In genomic region chr4:86749121-86749520, GRCh38 we compare ENCODE assay signal across 21 cellular contexts.
DNase-seq lines count a peak whose midpoint lies in the region; ATAC-seq, FAIRE-seq and TF ChIP-seq lines count a peak whose summit lies in the region.
"Had no signal": no experiment of that assay in that cellular context is flagged by ENCODE, and none has a peak within 500 bp of the region (broad histone marks: within the 10 kb centered on the region; RNA-seq: fewer than 3 reads in every experiment).

No MANE protein-coding gene starts in this region.

- ATAC-seq in HepG2 (no peak), right lobe of liver (no peak), left colon (no peak)
- ATAC-seq: A549; CD8-positive, alpha-beta T cell had no signal

- TF ChIP-seq RAD21 in HepG2 (CRISPR knock-in tag; IDR thresholded peaks at IDR 0.05) = no peak

- no peak overlapping the region for H3K9ac ChIP-seq in HepG2 (ENCODE audit: insufficient read depth, low read depth, low read length)
- H3K9ac ChIP-seq: BLaER1 treated with 17β-estradiol and CSF1 and Interleukin-3, amounts not matched to agents 10 nM and 100 nM had no signal

- TF ChIP-seq POLR2A in HepG2 (IDR thresholded peaks at IDR 0.05; ENCODE audit: insufficient read depth in 1 of 2, low read depth in 2 of 2, low read length in 2 of 2) (no peak), right lobe of liver (IDR thresholded peaks at IDR 0.05) (no peak)

- H3K27ac ChIP-seq in HepG2 (ENCODE audit: extremely low read length, insufficient read depth, low read length) (no peak overlapping the region), right lobe of liver (no peak overlapping the region)
- H3K27ac ChIP-seq: 22Rv1; A549; BLaER1 treated with 17β-estradiol and CSF1 and Interleukin-3, amounts not matched to agents 10 nM and 100 nM; C4-2B had no signal

- DNase-seq in HepG2 (ENCODE audit: low spot score) (no peak), right lobe of liver (no peak), NCI-H128 (lab: John Stamatoyannopoulos, UW; ENCODE audit: unreplicated experiment) (no peak), left colon (no peak)
- DNase-seq: AML-193; Caco-2; Calu3; CD4-positive, alpha-beta T cell; CD8-positive, alpha-beta T cell; DMS79 treated with DMSO at 0.1 percent for 48 hours; GF-D8 had no signal

- no peaks in the 10 kb centered on the region for H3K9me3 Mint-ChIP-seq in nephron
- H3K9me3 Mint-ChIP-seq: CD4-positive, alpha-beta T cell; CD8-positive, alpha-beta T cell had no signal

- no TSS peak for BruUV-seq in HepG2 (replicated peaks; lab: Mats Ljungman, UMichigan)

- H3K4me3 ChIP-seq in HepG2 (replicated peaks in 1 of 3; ENCODE audit: insufficient read depth in 1 of 3, low read depth in 2 of 3, low read length in 3 of 3) (no peak overlapping the region), right lobe of liver (no peak overlapping the region)
- H3K4me3 ChIP-seq: A549; BLaER1 treated with 17β-estradiol and CSF1 and Interleukin-3, amounts not matched to agents 10 nM and 100 nM had no signal

- CTCF ChIA-PET in HepG2 (lab: Yijun Ruan, JAX; ENCODE audit: low intra/inter-chr PET ratio, low total read pairs) = no interaction called here

- in situ Hi-C loops in HepG2 (cut with HindIII; ENCODE audit: extremely low pct_ligation_motif_present, low pct_unique_long_range_greater_than_20kb) = no loop called here

- no peak overlapping the region for H2AFZ ChIP-seq in HepG2 (ENCODE audit: low read length)

- H3K4me1 ChIP-seq in HepG2 (ENCODE audit: insufficient read depth, low read length) (no peaks in the 10 kb centered on the region), right lobe of liver (no peaks in the 10 kb centered on the region)
- H3K4me1 ChIP-seq: A549; BLaER1 treated with 17β-estradiol and CSF1 and Interleukin-3, amounts not matched to agents 10 nM and 100 nM; Caco-2 had no signal

- H3K9me3 ChIP-seq in HepG2 (ENCODE audit: low read length) (no peaks in the 10 kb centered on the region), right lobe of liver (no peaks in the 10 kb centered on the region)
- H3K9me3 ChIP-seq: A549; BLaER1 treated with 17β-estradiol and CSF1 and Interleukin-3, amounts not matched to agents 10 nM and 100 nM; Caco-2 had no signal

- H3K27ac Mint-ChIP-seq in nephron = peak overlapping the region; percentile 1 to 10 (median 6)
- H3K27ac Mint-ChIP-seq: B cell; CD4-positive, alpha-beta T cell; CD8-positive, alpha-beta T cell had no signal

- no peaks in the 10 kb centered on the region for H3K4me1 Mint-ChIP-seq in nephron
- H3K4me1 Mint-ChIP-seq: B cell had no signal

- no peaks in the 10 kb centered on the region for H3K27me3 Mint-ChIP-seq in nephron (ENCODE audit: low read depth)
- H3K27me3 Mint-ChIP-seq: CD4-positive, alpha-beta T cell had no signal

- H3K27me3 ChIP-seq in HepG2 (ENCODE audit: control insufficient read depth in 1 of 2, insufficient read depth in 2 of 2, low read length in 2 of 2) (no peaks in the 10 kb centered on the region), right lobe of liver (no peaks in the 10 kb centered on the region)
- H3K27me3 ChIP-seq: BLaER1 treated with 17β-estradiol and CSF1 and Interleukin-3, amounts not matched to agents 10 nM and 100 nM had no signal

- TF ChIP-seq CTCF in HepG2 (CRISPR knock-in tag; IDR thresholded peaks at IDR 0.05) = no peak
- no peak for TF ChIP-seq CTCF in right lobe of liver (IDR thresholded peaks at IDR 0.05)
- no peak for TF ChIP-seq CTCF in nephron (IDR thresholded peaks at IDR 0.05; ENCODE audit: unreplicated experiment in 3 of 3)

- H4K20me1 ChIP-seq in HepG2 (ENCODE audit: insufficient read depth, low read length) = no peaks in the 10 kb centered on the region
- H4K20me1 ChIP-seq: BLaER1 treated with 17β-estradiol and CSF1 and Interleukin-3, amounts not matched to agents 10 nM and 100 nM had no signal

- H3K36me3 Mint-ChIP-seq in nephron (ENCODE audit: low read depth) = peaks cover 67% of the 10 kb centered on the region
- H3K36me3 Mint-ChIP-seq: CD8-positive, alpha-beta T cell had no signal

- H3K4me2 ChIP-seq in HepG2 (ENCODE audit: low read depth, low read length) = no peak overlapping the region
- H3K4me2 ChIP-seq: A549; BLaER1 treated with 17β-estradiol and CSF1 and Interleukin-3, amounts not matched to agents 10 nM and 100 nM had no signal

- H3K36me3 ChIP-seq in HepG2 (replicated peaks in 1 of 2; ENCODE audit: control insufficient read depth in 1 of 2, insufficient read depth in 2 of 2, low read length in 2 of 2) (no peaks in the 10 kb centered on the region), right lobe of liver (no peaks in the 10 kb centered on the region)
- H3K36me3 ChIP-seq: BLaER1 treated with 17β-estradiol and CSF1 and Interleukin-3, amounts not matched to agents 10 nM and 100 nM had no signal

- intact Hi-C loops in HepG2 (cut with micrococcal nuclease; ENCODE audit: unreplicated experiment) (no loop called here), right lobe of liver (cut with DNase I) (no loop called here), left colon (cut with DNase I, micrococcal nuclease) (no loop called here)

- no peak for FAIRE-seq in HepG2 (lab: Jason Lieb, UNC)
- FAIRE-seq: A549, D721Med, G401.6, GM12891, GM19239 had no signal

- H3K4me3 Mint-ChIP-seq in nephron = no peak overlapping the region
- H3K4me3 Mint-ChIP-seq: B cell; CD4-positive, alpha-beta T cell; CD8-positive, alpha-beta T cell had no signal

- POLR2A ChIA-PET in HepG2 (lab: Yijun Ruan, JAX) = no interaction called here

- TF ChIP-seq EP300 in HepG2 (IDR thresholded peaks at IDR 0.05; ENCODE audit: low read depth in 2 of 2, low read length in 2 of 2) (no peak), HepG2 (CRISPR knock-in tag; IDR thresholded peaks at IDR 0.05; ENCODE audit: borderline replicate concordance) (no peak)

- H3K79me2 ChIP-seq in HepG2 (ENCODE audit: insufficient read depth, low read length) = no peaks in the 10 kb centered on the region

TF ChIP-seq in HepG2, 621 proteins besides CTCF, POLR2A, EP300 and RAD21:
- TF ChIP-seq ZSCAN29 (CRISPR knock-in tag; conservative IDR thresholded peaks at IDR 0.05) = no peak
- TF ChIP-seq CREB1 (IDR thresholded peaks at IDR 0.05) = peak; percentile 60; the same call in 1 of the 2 replicates
- no peak for TF ChIP-seq CREB1 (CRISPR knock-in tag; IDR thresholded peaks at IDR 0.05)
- no peak for TF ChIP-seq SMARCC2 (IDR thresholded peaks at IDR 0.05)
- TF ChIP-seq ATAD3A (CRISPR knock-in tag; IDR thresholded peaks at IDR 0.05) = no peak
- no peak for TF ChIP-seq ZNF510 (CRISPR knock-in tag; IDR thresholded peaks at IDR 0.05; ENCODE audit: low read depth)
- TF ChIP-seq ZNF788 (CRISPR knock-in tag; IDR thresholded peaks at IDR 0.05; ENCODE audit: borderline replicate concordance) = no peak
- TF ChIP-seq FOXM1 (CRISPR knock-in tag; IDR thresholded peaks at IDR 0.05) = no peak
